In genomic region chr18:49621851-49622351, GRCh38 we compare ENCODE assay signal across 18 cellular contexts.
DNase-seq lines count a peak whose midpoint lies in the region; ATAC-seq, FAIRE-seq and TF ChIP-seq lines count a peak whose summit lies in the region.
"Had no signal": no experiment of that assay in that cellular context is flagged by ENCODE, and none has a peak within 500 bp of the region (broad histone marks: within the 10 kb centered on the region; RNA-seq: fewer than 3 reads in every experiment).

No MANE protein-coding gene starts in this region.

- ATAC-seq in GM23338: no peak
- no peak for ATAC-seq in GM21717 (IDR thresholded peaks at IDR 0.05; ENCODE audit: unreplicated experiment)
- ATAC-seq in HG03469 (IDR thresholded peaks at IDR 0.05; ENCODE audit: unreplicated experiment): no peak

- H4K20me1 ChIP-seq in GM23338 (replicated peaks; ENCODE audit: insufficient read depth) (no peaks in the 10 kb centered on the region), keratinocyte (ENCODE audit: control insufficient read depth, extremely low read depth, insufficient read depth, low read length) (no peaks in the 10 kb centered on the region)

- H3K9me3 ChIP-seq in keratinocyte (ENCODE audit: control insufficient read depth, low read depth, low read length): no peaks in the 10 kb centered on the region
- H3K9me3 ChIP-seq: Caco-2 had no signal

- no peaks in the 10 kb centered on the region for H3K36me3 ChIP-seq in GM23338 (ENCODE audit: insufficient read depth)
- no peaks in the 10 kb centered on the region for H3K36me3 ChIP-seq in keratinocyte (ENCODE audit: control insufficient read depth in 2 of 2, extremely low read depth in 1 of 2, insufficient read depth in 2 of 2, low read length in 2 of 2)

- no peaks in the 10 kb centered on the region for H3K4me1 ChIP-seq in GM23338 (ENCODE audit: insufficient read depth)
- H3K4me1 ChIP-seq in keratinocyte (ENCODE audit: control insufficient read depth, extremely low read depth, insufficient read depth, low read length): peaks cover 42% of the 10 kb centered on the region
- H3K4me1 ChIP-seq: Caco-2 had no signal

- H3K27ac Mint-ChIP-seq in GM23338 (no peak overlapping the region), osteocyte (ENCODE audit: unreplicated experiment) (no peak overlapping the region)

- H3F3A ChIP-seq in GM23338 (replicated peaks; ENCODE audit: low read depth): no peaks in the 10 kb centered on the region

- dilution Hi-C loops in keratinocyte (cut with MboI; ENCODE audit: extremely low pct_ligation_motif_present, low sequenced_read_pairs): no loop called here

- no peak for DNase-seq in GM23338 (ENCODE audit: low spot score)
- peak; percentile 16 for DNase-seq in cerebellar cortex (ENCODE audit: low spot score)
- no peak for DNase-seq in keratinocyte (ENCODE audit: low read depth, low spot score)
- peak; percentile 75 for DNase-seq in osteocyte (ENCODE audit: extremely low spot score, unreplicated experiment)
- no peak for DNase-seq in T-helper 2 cell
- no peak for DNase-seq in dedifferentiated amniotic fluid mesenchymal stem cell (ENCODE audit: extremely low spot score)
- DNase-seq: Caco-2, GM23248, KBM-7, NCI-H1092, NCI-H226, NCI-H526, OCI-M1 had no signal

- H3K9ac ChIP-seq in keratinocyte (ENCODE audit: control insufficient read depth, extremely low read depth, insufficient read depth, low read length): no peak overlapping the region
- H3K9ac ChIP-seq: GM23248 had no signal

- no peaks in the 10 kb centered on the region for H3K36me3 Mint-ChIP-seq in GM23338 (ENCODE audit: low read depth)
- no peaks in the 10 kb centered on the region for H3K36me3 Mint-ChIP-seq in osteocyte (ENCODE audit: unreplicated experiment)

- H3K4me2 ChIP-seq in GM23338 (no peak overlapping the region), keratinocyte (ENCODE audit: control insufficient read depth, extremely low read depth, insufficient read depth, low read depth, low read length) (peak overlapping the region; percentile 18)

- H3K4me3 ChIP-seq in GM23338: no peak overlapping the region
- H3K4me3 ChIP-seq in keratinocyte (ENCODE audit: control insufficient read depth in 2 of 3, extremely low read depth in 1 of 3, insufficient read depth in 2 of 3, low read depth in 1 of 3, low read length in 3 of 3): no peak overlapping the region
- H3K4me3 ChIP-seq: GM23248, SK-N-MC had no signal

- H3K27ac ChIP-seq in GM23338 (ENCODE audit: low read depth) (no peak overlapping the region), keratinocyte (ENCODE audit: control insufficient read depth, insufficient read depth, low read length) (peak overlapping the region; percentile 30)
- H3K27ac ChIP-seq: C4-2B, GM23248, SK-N-MC had no signal

- H3K4me1 Mint-ChIP-seq in GM23338: peaks cover 10% of the 10 kb centered on the region
- H3K4me1 Mint-ChIP-seq in osteocyte (ENCODE audit: unreplicated experiment): no peaks in the 10 kb centered on the region

- 0 out of 2 replicates have a peak overlapping the region, but pooled peaks have one; percentile 32 for H2AFZ ChIP-seq in GM23338
- peak overlapping the region; percentile 53 for H2AFZ ChIP-seq in keratinocyte (ENCODE audit: control insufficient read depth, low read length)
- H2AFZ ChIP-seq: GM23248 had no signal

- H3K27me3 ChIP-seq in GM23338 (ENCODE audit: insufficient read depth): no peaks in the 10 kb centered on the region
- H3K27me3 ChIP-seq in keratinocyte (ENCODE audit: control insufficient read depth, extremely low read depth, insufficient read depth, low read length): no peaks in the 10 kb centered on the region

- FAIRE-seq in keratinocyte (lab: Jason Lieb, UNC): no peak
- FAIRE-seq: GM12891 had no signal

- no peaks in the 10 kb centered on the region for H3K9me1 ChIP-seq in keratinocyte (ENCODE audit: control insufficient read depth, extremely low read depth, insufficient read depth, low read length)

- H3K79me2 ChIP-seq in GM23338 (replicated peaks; ENCODE audit: insufficient read depth) (no peaks in the 10 kb centered on the region), keratinocyte (ENCODE audit: control insufficient read depth, insufficient read depth, low read length) (no peaks in the 10 kb centered on the region)

- H3K27me3 Mint-ChIP-seq in GM23338 (ENCODE audit: insufficient read depth, low read depth, poor library complexity) (peaks cover 11% of the 10 kb centered on the region), osteocyte (ENCODE audit: unreplicated experiment) (peaks cover 25% of the 10 kb centered on the region)

- no peak for TF ChIP-seq CTCF in GM23338 (conservative IDR thresholded peaks at IDR 0.05; ENCODE audit: low read depth in 2 of 2)
- no peak for TF ChIP-seq CTCF in keratinocyte (optimal IDR thresholded peaks at IDR 0.05 in 1 of 3, IDR thresholded peaks at IDR 0.05 in 1 of 3, conservative IDR thresholded peaks at IDR 0.05 in 1 of 3; ENCODE audit: extremely low read depth in 1 of 3, insufficient read depth in 2 of 3, low read length in 3 of 3)
- no peak for TF ChIP-seq CTCF in osteocyte (IDR thresholded peaks at IDR 0.05)

- H3K4me3 Mint-ChIP-seq in GM23338 (no peak overlapping the region), osteocyte (ENCODE audit: unreplicated experiment) (no peak overlapping the region)

- H3K9me3 Mint-ChIP-seq in GM23338: no peaks in the 10 kb centered on the region
- no peaks in the 10 kb centered on the region for H3K9me3 Mint-ChIP-seq in osteocyte (ENCODE audit: unreplicated experiment)

- H3K9me2 ChIP-seq in GM23338 (ENCODE audit: insufficient read depth): no peaks in the 10 kb centered on the region

TF ChIP-seq in GM23338, 12 proteins besides CTCF, POLR2A, EP300 and RAD21:
- TF ChIP-seq CREB1 (CRISPR knock-in tag; IDR thresholded peaks at IDR 0.05; ENCODE audit: low read depth): no peak
TF ChIP-seq in GM23338: peak in this region for 0.

Comparison
In these comparisons a context has a peak if more than half of its experiments do, and no peak if none do; other contexts are left out.
1. DNase-seq: peak in cerebellar cortex (single experiment) and osteocyte (single experiment); none in GM23338 (single experiment), keratinocyte (single experiment), T-helper 2 cell (0 of 5) and dedifferentiated amniotic fluid mesenchymal stem cell (single experiment).